12 cellular contexts compared by ENCODE assay signal in genomic region chr3:58073315-58074125, GRCh38.
A peak's percentile ranks its signal among the peaks of the same experiment; 100 is the strongest.
DNase-seq lines count a peak whose midpoint lies in the region; ATAC-seq, FAIRE-seq and TF ChIP-seq lines count a peak whose summit lies in the region.
"Had no signal": no experiment of that assay in that cellular context is flagged by ENCODE, and none has a peak within 500 bp of the region (broad histone marks: within the 10 kb centered on the region; RNA-seq: fewer than 3 reads in every experiment).

No MANE protein-coding gene starts in this region.

- CTCF ChIA-PET in HepG2 (lab: Yijun Ruan, JAX; ENCODE audit: low intra/inter-chr PET ratio, low total read pairs) = no interaction called here

- H3K27ac ChIP-seq in HepG2 (ENCODE audit: extremely low read length, insufficient read depth, low read length) (no peak overlapping the region), right lobe of liver (peak overlapping the region in 1 of 3 donors; percentile 74), kidney (ENCODE audit: low read depth in 2 of 2, low read length in 2 of 2) (peak overlapping the region; percentile 19 to 54), MM.1S (ENCODE audit: low read length) (no peak overlapping the region)

- H3K79me2 ChIP-seq in HepG2 (ENCODE audit: insufficient read depth, low read length) = peaks cover 80% of the 10 kb centered on the region
- no peaks in the 10 kb centered on the region for H3K79me2 ChIP-seq in MM.1S (ENCODE audit: low read length)

- no peak for FAIRE-seq in HepG2 (lab: Jason Lieb, UNC)
- FAIRE-seq in kidney (lab: Jason Lieb, UNC) = no peak

- H3K4me1 Mint-ChIP-seq in glutamatergic neuron (ENCODE audit: low read depth, unreplicated experiment) = no peaks in the 10 kb centered on the region

- H3F3A ChIP-seq in MM.1S (ENCODE audit: insufficient read depth, low read length) = no peaks in the 10 kb centered on the region

- 93% methylated on average over 9 of the region's 9 CpGs for WGBS in HepG2 (ENCODE audit: low lambda C conversion rate)
- WGBS in right lobe of liver (ENCODE audit: insufficient coverage, low coverage, low lambda C conversion rate, missing lambda C conversion rate) = 75% methylated on average over 9 of the region's 9 CpGs

- ATAC-seq in HepG2 (no peak), right lobe of liver (no peak), HG02623 (IDR thresholded peaks at IDR 0.05; ENCODE audit: unreplicated experiment) (no peak)
- ATAC-seq: activated naive CD8-positive, alpha-beta T cell treated with anti-CD3 and anti-CD28 coated beads, Interleukin-2, amount 50 U/mL, for 24 hours; naive thymus-derived CD8-positive, alpha-beta T cell had no signal

- no peaks in the 10 kb centered on the region for H3K9me2 ChIP-seq in MM.1S (replicated peaks; ENCODE audit: insufficient read depth, low read length)

- H3K27me3 Mint-ChIP-seq in glutamatergic neuron (ENCODE audit: unreplicated experiment) = peaks cover 2% of the 10 kb centered on the region
- H3K27me3 Mint-ChIP-seq: activated naive CD8-positive, alpha-beta T cell treated with anti-CD3 and anti-CD28 coated beads, Interleukin-2, amount 50 U/mL, for 24 hours; naive thymus-derived CD8-positive, alpha-beta T cell had no signal

- DNase-seq in HepG2 (ENCODE audit: low spot score) (no peak), right lobe of liver (no peak), MV-4-11 (lab: John Stamatoyannopoulos, UW) (peak; percentile 31), kidney (no peak), glutamatergic neuron (no peak), BE2C (no peak), MM.1S (no peak)
- DNase-seq: activated CD4-positive, alpha-beta T cell treated with anti-CD3 and anti-CD28 coated beads, Interleukin-2, amount 50 U/mL, for 4 hours; activated naive CD8-positive, alpha-beta T cell treated with anti-CD3 and anti-CD28 coated beads, Interleukin-2, amount 50 U/mL, for 24 hours; naive thymus-derived CD8-positive, alpha-beta T cell; NCI-H510A treated with DMSO at 0.1 percent for 48 hours had no signal

- no peaks in the 10 kb centered on the region for H3K9me3 Mint-ChIP-seq in glutamatergic neuron (ENCODE audit: unreplicated experiment)
- H3K9me3 Mint-ChIP-seq: naive thymus-derived CD8-positive, alpha-beta T cell had no signal

- peaks cover 14 to 26% of the 10 kb centered on the region in 2 experiments for H3K36me3 ChIP-seq in HepG2 (replicated peaks in 1 of 2; ENCODE audit: control insufficient read depth in 1 of 2, insufficient read depth in 2 of 2, low read length in 2 of 2)
- H3K36me3 ChIP-seq in right lobe of liver = peaks cover 0 to 16% (median 6%) of the 10 kb centered on the region in 4 donors
- peaks cover 4 to 20% of the 10 kb centered on the region in 2 donors for H3K36me3 ChIP-seq in kidney (ENCODE audit: control insufficient read depth in 1 of 2, insufficient read depth in 2 of 2, low read length in 2 of 2)
- no peaks in the 10 kb centered on the region; the same call in 1 of the 2 replicates for H3K36me3 ChIP-seq in BE2C
- H3K36me3 ChIP-seq in MM.1S (replicated peaks; ENCODE audit: insufficient read depth, low read length) = no peaks in the 10 kb centered on the region

- H3K4me2 ChIP-seq in HepG2 (ENCODE audit: low read depth, low read length) (no peak overlapping the region), MM.1S (ENCODE audit: low read depth, low read length) (no peak overlapping the region)

- H3K4me1 ChIP-seq in HepG2 (ENCODE audit: insufficient read depth, low read length) (peaks cover 56% of the 10 kb centered on the region), right lobe of liver (peaks cover 0 to 25% (median 8%) of the 10 kb centered on the region in 4 donors), kidney (ENCODE audit: control insufficient read depth in 1 of 2, insufficient read depth in 1 of 2, low read depth in 1 of 2, low read length in 2 of 2) (peaks cover 28 to 33% of the 10 kb centered on the region in 2 donors), BE2C (no peaks in the 10 kb centered on the region), MM.1S (ENCODE audit: low read length) (peaks cover 11% of the 10 kb centered on the region)

- intact Hi-C loops in HepG2 (cut with micrococcal nuclease; ENCODE audit: unreplicated experiment) = no loop called here
- intact Hi-C loops in right lobe of liver (cut with DNase I) = no loop called here
- intact Hi-C loops in kidney (cut with DNase I) = no loop called here

- TF ChIP-seq CTCF in HepG2 (CRISPR knock-in tag; IDR thresholded peaks at IDR 0.05) (no peak), right lobe of liver (IDR thresholded peaks at IDR 0.05) (no peak), kidney (IDR thresholded peaks at IDR 0.05; ENCODE audit: borderline replicate concordance, extremely low read depth, insufficient read depth) (no peak), glutamatergic neuron (IDR thresholded peaks at IDR 0.05; ENCODE audit: partially characterized antibody, unreplicated experiment) (no peak), BE2C (IDR thresholded peaks at IDR 0.05; ENCODE audit: low read depth, low read length) (no peak), MM.1S (IDR thresholded peaks at IDR 0.05; ENCODE audit: low read length) (no peak)

- H3K4me3 Mint-ChIP-seq in glutamatergic neuron (ENCODE audit: unreplicated experiment) = no peak overlapping the region
- H3K4me3 Mint-ChIP-seq: activated naive CD8-positive, alpha-beta T cell treated with anti-CD3 and anti-CD28 coated beads, Interleukin-2, amount 50 U/mL, for 24 hours had no signal

- H3K36me3 Mint-ChIP-seq in glutamatergic neuron (ENCODE audit: unreplicated experiment) = no peaks in the 10 kb centered on the region

- no peak overlapping the region for H3K27ac Mint-ChIP-seq in glutamatergic neuron (ENCODE audit: unreplicated experiment)

- H3K4me3 ChIP-seq in HepG2 (replicated peaks in 1 of 3; ENCODE audit: insufficient read depth in 1 of 3, low read depth in 2 of 3, low read length in 3 of 3) (no peak overlapping the region), right lobe of liver (no peak overlapping the region), kidney (ENCODE audit: low read length in 2 of 2) (no peak overlapping the region), BE2C (ENCODE audit: low read depth, low read length) (no peak overlapping the region), MM.1S (ENCODE audit: low read length) (no peak overlapping the region)

- no TSS peak for BruUV-seq in HepG2 (replicated peaks; lab: Mats Ljungman, UMichigan)

- no peaks in the 10 kb centered on the region for H3K27me3 ChIP-seq in HepG2 (ENCODE audit: control insufficient read depth in 1 of 2, insufficient read depth in 2 of 2, low read length in 2 of 2)
- no peaks in the 10 kb centered on the region for H3K27me3 ChIP-seq in right lobe of liver
- H3K27me3 ChIP-seq in BE2C = no peaks in the 10 kb centered on the region
- H3K27me3 ChIP-seq in MM.1S (replicated peaks; ENCODE audit: insufficient read depth, low read length) = no peaks in the 10 kb centered on the region

- no peaks in the 10 kb centered on the region for H3K9me3 ChIP-seq in HepG2 (ENCODE audit: low read length)
- H3K9me3 ChIP-seq in right lobe of liver = no peaks in the 10 kb centered on the region
- H3K9me3 ChIP-seq in kidney (ENCODE audit: control insufficient read depth in 1 of 2, low read length in 2 of 2) = no peaks in the 10 kb centered on the region
- H3K9me3 ChIP-seq in BE2C = no peaks in the 10 kb centered on the region
- no peaks in the 10 kb centered on the region for H3K9me3 ChIP-seq in MM.1S (replicated peaks; ENCODE audit: insufficient read depth, low read length)

- in situ Hi-C loops in HepG2 (cut with HindIII; ENCODE audit: extremely low pct_ligation_motif_present, low pct_unique_long_range_greater_than_20kb) = no loop called here

- H2AFZ ChIP-seq in HepG2 (ENCODE audit: low read length) (no peak overlapping the region), MM.1S (ENCODE audit: low read length) (no peak overlapping the region)

- H4K20me1 ChIP-seq in HepG2 (ENCODE audit: insufficient read depth, low read length) = peaks cover 47% of the 10 kb centered on the region; the same call in 1 of the 2 replicates
- H4K20me1 ChIP-seq in MM.1S (ENCODE audit: insufficient read depth, low read length) = 0 out of 2 replicates have a peak, but pooled peaks cover 3% of the 10 kb centered on the region

- TF ChIP-seq POLR2A in HepG2 (IDR thresholded peaks at IDR 0.05; ENCODE audit: insufficient read depth in 1 of 2, low read depth in 2 of 2, low read length in 2 of 2) (no peak), right lobe of liver (IDR thresholded peaks at IDR 0.05) (no peak)

- H3K9ac ChIP-seq in HepG2 (ENCODE audit: insufficient read depth, low read depth, low read length) (no peak overlapping the region), kidney (ENCODE audit: low read length in 2 of 2) (peak overlapping the region in 1 of 2 donors; percentile 31), MM.1S (ENCODE audit: low read length) (no peak overlapping the region)

- TF ChIP-seq EP300 in HepG2 (IDR thresholded peaks at IDR 0.05; ENCODE audit: low read depth in 2 of 2, low read length in 2 of 2) (no peak), HepG2 (CRISPR knock-in tag; IDR thresholded peaks at IDR 0.05; ENCODE audit: borderline replicate concordance) (no peak)

- no peak for TF ChIP-seq RAD21 in HepG2 (CRISPR knock-in tag; IDR thresholded peaks at IDR 0.05)

- POLR2A ChIA-PET in HepG2 (lab: Yijun Ruan, JAX) = no interaction called here

TF ChIP-seq in HepG2, 621 proteins besides CTCF, POLR2A, EP300 and RAD21:
- TF ChIP-seq CCAR2 (optimal IDR thresholded peaks at IDR 0.05; ENCODE audit: low read depth, low read length) (no peak), FOXM1 (CRISPR knock-in tag; IDR thresholded peaks at IDR 0.05) (no peak), ZNF772 (CRISPR knock-in tag; IDR thresholded peaks at IDR 0.05) (no peak), RBM22 (optimal IDR thresholded peaks at IDR 0.05; ENCODE audit: low read length) (peak; percentile 78), TOPORS (CRISPR knock-in tag; IDR thresholded peaks at IDR 0.05) (no peak), FOXJ3 (CRISPR knock-in tag; IDR thresholded peaks at IDR 0.05; ENCODE audit: borderline replicate concordance) (no peak), ZC3H4 (CRISPR knock-in tag; IDR thresholded peaks at IDR 0.05; ENCODE audit: borderline replicate concordance) (no peak), HCFC1 (IDR thresholded peaks at IDR 0.05; ENCODE audit: low read depth, low read length) (no peak)

Comparison
In these comparisons a context has a peak if more than half of its experiments do, and no peak if none do; other contexts are left out.
1. H3K27ac ChIP-seq: peak in kidney (2 of 2); none in HepG2 (single experiment) and MM.1S (single experiment).